ENCODE assay signal across 12 cellular contexts in the genomic region with DNA sequence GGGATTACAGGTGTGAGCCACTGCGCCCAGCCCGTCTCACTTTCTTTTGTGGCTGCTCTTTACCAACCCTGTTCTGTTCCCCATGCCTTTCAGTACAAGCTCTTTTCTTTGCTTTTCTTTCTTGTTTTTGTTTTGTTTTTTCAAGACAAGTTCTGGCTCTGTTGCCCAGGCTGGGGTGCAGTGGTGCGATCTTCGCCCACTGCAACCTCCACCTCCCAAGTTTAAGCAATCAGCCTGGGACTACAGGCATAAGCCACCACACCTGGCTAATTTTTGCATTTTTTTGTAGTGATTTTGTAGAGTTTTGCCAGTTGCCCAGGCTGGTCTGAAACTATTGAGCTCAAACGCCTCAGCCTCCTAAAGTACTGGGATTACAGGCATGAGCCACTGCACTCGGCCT.
"Had no signal": no experiment of that assay in that cellular context is flagged by ENCODE, and none has a peak within 500 bp of the region (broad histone marks: within the 10 kb centered on the region; RNA-seq: fewer than 3 reads in every experiment).

No MANE protein-coding gene starts in this region.

- H3K36me3 ChIP-seq: cardiac muscle cell had no signal

- H3K27me3 ChIP-seq: cardiac muscle cell, dorsolateral prefrontal cortex had no signal

- H3K27ac ChIP-seq: cardiac muscle cell, parathyroid adenoma had no signal

- H3K27ac Mint-ChIP-seq: activated CD4-positive, alpha-beta memory T cell treated with anti-CD3 and anti-CD28 coated beads, Interleukin-2, amount 10 ng/mL, durations not matched to agents 7 days and 5 days; T-cell had no signal

- H3K9ac ChIP-seq: parathyroid adenoma had no signal

- H2AFZ ChIP-seq: parathyroid adenoma had no signal

- FAIRE-seq: frontal cortex, urothelium cell line had no signal

- H3K9me3 Mint-ChIP-seq: activated CD4-positive, alpha-beta memory T cell treated with anti-CD3 and anti-CD28 coated beads, Interleukin-2, amount 10 ng/mL, durations not matched to agents 7 days and 5 days; activated T-helper 1 cell treated with anti-CD3 and anti-CD28 coated beads, Interleukin-12 subunit alpha, Interleukin-12 subunit beta, Interleukin-2, Interleukin-4 antibody, amounts not matched to agents 30 ng/mL and 10 ng/mL and 1 ng/mL, durations not matched to agents 14 hours and 24 hours and 36 hours; endodermal cell; T-cell had no signal

- H3K27me3 Mint-ChIP-seq: activated CD4-positive, alpha-beta memory T cell treated with anti-CD3 and anti-CD28 coated beads, Interleukin-2, amount 10 ng/mL, durations not matched to agents 7 days and 5 days; T-cell had no signal

- ATAC-seq: T-cell had no signal

- H3K4me3 Mint-ChIP-seq: activated CD4-positive, alpha-beta memory T cell treated with anti-CD3 and anti-CD28 coated beads, Interleukin-2, amount 10 ng/mL, durations not matched to agents 7 days and 5 days; endodermal cell had no signal

- H3K4me3 ChIP-seq: cardiac muscle cell had no signal

- DNase-seq: activated CD4-positive, alpha-beta memory T cell treated with anti-CD3 and anti-CD28 coated beads, Interleukin-2, amount 10 ng/mL, durations not matched to agents 7 days and 5 days; activated naive CD4-positive, alpha-beta T cell; endodermal cell; stimulated activated CD4-positive, alpha-beta T cell treated with anti-CD3 and anti-CD28 coated beads, Interleukin-12 subunit alpha, Interleukin-12 subunit beta, amount 100 ng/mL, for 4 hours; stimulated activated CD4-positive, alpha-beta T cell treated with anti-CD3 and anti-CD28 coated beads, Interleukin-2, amount 100 ng/mL, for 24 hours; T-cell had no signal
